29 cellular contexts compared by ENCODE assay signal in the genomic region with DNA sequence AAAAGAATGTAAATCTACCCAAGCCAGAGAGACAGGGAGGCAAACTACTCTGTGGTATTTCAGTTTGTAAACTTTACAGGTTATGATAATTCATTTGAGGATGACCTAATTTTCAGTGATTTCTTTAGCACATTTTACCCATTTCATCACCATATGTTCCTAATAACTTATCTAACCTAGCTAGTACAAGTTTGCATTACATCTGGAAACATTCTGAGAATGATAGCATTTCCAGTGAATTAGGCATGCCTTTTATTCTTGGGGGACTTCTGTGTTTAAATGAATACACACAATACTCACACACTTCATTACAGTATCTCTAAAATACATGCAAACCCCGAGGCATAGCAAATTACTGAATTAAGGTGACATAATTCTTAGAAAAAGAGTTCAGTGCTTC.
"Had no signal": no experiment of that assay in that cellular context is flagged by ENCODE, and none has a peak within 500 bp of the region (broad histone marks: within the 10 kb centered on the region; RNA-seq: fewer than 3 reads in every experiment).

No MANE protein-coding gene starts in this region.

- H3K36me3 ChIP-seq: esophagus muscularis mucosa, gastroesophageal sphincter, heart right ventricle had no signal

- ATAC-seq: activated CD4-positive, alpha-beta T cell treated with anti-CD3 and anti-CD28 coated beads for 36 hours; activated CD8-positive, alpha-beta memory T cell treated with anti-CD3 and anti-CD28 coated beads, Interleukin-2, amount 10 ng/mL, durations not matched to agents 7 days and 5 days; activated CD8-positive, alpha-beta T cell treated with anti-CD3 and anti-CD28 coated beads, Interleukin-2, amount 10 ng/mL, durations not matched to agents 7 days and 5 days; activated naive CD4-positive, alpha-beta T cell treated with anti-CD3 and anti-CD28 coated beads, Interleukin-2, amount 50 U/mL, for 72 hours; body of pancreas; effector memory CD8-positive, alpha-beta T cell; foreskin keratinocyte; gastroesophageal sphincter; heart right ventricle had no signal

- H3K27me3 ChIP-seq: body of pancreas, esophagus muscularis mucosa, foreskin keratinocyte, gastroesophageal sphincter, heart right ventricle, hepatocyte had no signal

- H3K4me3 ChIP-seq: body of pancreas, esophagus muscularis mucosa, gastroesophageal sphincter, heart right ventricle, hepatocyte had no signal

- H3K79me2 ChIP-seq: hepatocyte had no signal

- DNase-seq: activated CD4-positive, alpha-beta memory T cell treated with anti-CD3 and anti-CD28 coated beads for 36 hours; activated CD4-positive, alpha-beta T cell treated with anti-CD3 and anti-CD28 coated beads for 36 hours; activated CD4-positive, alpha-beta T cell treated with anti-CD3 and anti-CD28 coated beads, Interleukin-2, amount 10 ng/mL, durations not matched to agents 24 days and 14 days; activated CD4-positive, CD25-positive, alpha-beta regulatory T cell; activated CD4-positive, CD25-positive, alpha-beta regulatory T cell treated with anti-CD3 and anti-CD28 coated beads, Interleukin-2, amount 50 U/mL, for 72 hours; activated CD8-positive, alpha-beta memory T cell treated with anti-CD3 and anti-CD28 coated beads, Interleukin-2, amount 10 ng/mL, durations not matched to agents 7 days and 5 days; activated CD8-positive, alpha-beta memory T cell treated with anti-CD3 and anti-CD28 coated beads, Interleukin-2, amount 50 U/mL, for 4 hours; activated CD8-positive, alpha-beta T cell treated with anti-CD3 and anti-CD28 coated beads, Interleukin-2, amount 10 ng/mL, durations not matched to agents 7 days and 5 days; activated effector memory CD4-positive, alpha-beta T cell treated with anti-CD3 and anti-CD28 coated beads, Interleukin-2, amount 50 U/mL, for 16 hours; activated naive CD4-positive, alpha-beta T cell treated with anti-CD3 and anti-CD28 coated beads, Interleukin-2, amount 10 ng/mL, durations not matched to agents 7 days and 5 days; activated naive CD8-positive, alpha-beta T cell treated with anti-CD3 and anti-CD28 coated beads, Interleukin-2, amount 10 ng/mL, durations not matched to agents 7 days and 5 days; activated T-cell treated with anti-CD3 and anti-CD28 coated beads, Interleukin-2, amount 50 U/mL, for 1 hour; activated T-cell treated with anti-CD3 and anti-CD28 coated beads, Interleukin-2, amount 50 U/mL, for 48 hours; amniotic stem cell; anterior cingulate cortex; body of pancreas; caudate nucleus; cortex of kidney; dermis blood vessel endothelial cell; effector CD4-positive, alpha-beta T cell; effector memory CD8-positive, alpha-beta T cell; erythroblast; foreskin keratinocyte; heart right ventricle; T-helper 2 cell had no signal

- H3K27ac ChIP-seq: body of pancreas, esophagus muscularis mucosa, foreskin keratinocyte, gastroesophageal sphincter, heart right ventricle, hepatocyte had no signal

- H3K4me1 ChIP-seq: body of pancreas, esophagus muscularis mucosa, foreskin keratinocyte, gastroesophageal sphincter, heart right ventricle had no signal

- H2AFZ ChIP-seq: hepatocyte had no signal

- H3K9me3 ChIP-seq: body of pancreas, esophagus muscularis mucosa, gastroesophageal sphincter had no signal

- H3K4me2 ChIP-seq: hepatocyte had no signal
